Comparison of ENCODE assay signal across 8 cellular contexts in the genomic region with DNA sequence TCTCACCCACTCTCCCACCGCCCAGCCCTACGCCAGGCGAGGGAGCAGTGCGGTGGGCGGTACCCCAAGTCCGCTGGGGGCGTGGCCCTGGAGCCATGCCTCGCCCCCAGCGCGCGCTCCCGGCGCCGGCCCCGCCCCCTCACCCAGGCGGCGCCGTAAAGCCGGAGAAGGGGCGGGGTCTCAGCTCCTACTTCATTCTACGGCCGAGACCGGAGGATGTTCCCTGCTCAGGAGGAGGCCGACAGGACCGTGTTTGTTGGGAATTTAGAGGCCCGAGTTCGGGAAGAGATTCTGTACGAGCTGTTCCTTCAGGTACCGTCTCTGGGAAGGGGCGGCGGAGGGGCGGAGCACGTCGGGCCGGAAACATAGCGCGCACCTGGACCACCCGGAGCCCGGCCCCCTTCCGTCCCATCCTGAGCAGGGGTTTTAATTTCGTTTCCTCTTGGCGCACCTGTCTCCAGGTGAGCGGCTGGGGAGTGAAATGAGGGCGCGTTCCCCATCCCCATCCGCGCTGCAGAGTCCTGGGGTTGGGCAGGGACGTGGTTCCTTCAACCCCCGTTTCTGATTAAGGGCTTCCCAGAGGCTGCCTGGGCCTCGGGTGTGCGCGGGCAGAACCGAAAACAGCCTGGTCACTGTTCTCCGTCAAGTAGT. TPM values are rescaled to one million over a fixed set of nuclear protein-coding genes. Genes with fewer than 3 reads are reported as not detected.
DNase-seq lines count a peak whose midpoint lies in the region; ATAC-seq, FAIRE-seq and TF ChIP-seq lines count a peak whose summit lies in the region.

A gene with protein sequence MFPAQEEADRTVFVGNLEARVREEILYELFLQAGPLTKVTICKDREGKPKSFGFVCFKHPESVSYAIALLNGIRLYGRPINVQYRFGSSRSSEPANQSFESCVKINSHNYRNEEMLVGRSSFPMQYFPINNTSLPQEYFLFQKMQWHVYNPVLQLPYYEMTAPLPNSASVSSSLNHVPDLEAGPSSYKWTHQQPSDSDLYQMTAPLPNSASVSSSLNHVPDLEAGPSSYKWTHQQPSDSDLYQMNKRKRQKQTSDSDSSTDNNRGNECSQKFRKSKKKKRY (plus strand): TSS at position 187 of the 651 bp plus-strand sequence. CDS start 30 bp downstream, at position 217.

- H3K27me3 Mint-ChIP-seq in WTC11 (ENCODE audit: low read depth): peaks cover 6% of the 10 kb centered on the region

- no peak for TF ChIP-seq CTCF in GM10248 (IDR thresholded peaks at IDR 0.05; ENCODE audit: control extremely low read depth, extremely low read depth, low read depth, missing control alignments)
- no peak for TF ChIP-seq CTCF in WTC11 (IDR thresholded peaks at IDR 0.05)
- TF ChIP-seq CTCF in cardiac fibroblast (IDR thresholded peaks at IDR 0.05; ENCODE audit: low read depth, low read length): no peak

- no peak for FAIRE-seq in RCC 7860 (lab: Jason Lieb, UNC)

- H3K27ac Mint-ChIP-seq in WTC11: no peak within 1 kb of the TSS

- H3K36me3 Mint-ChIP-seq in WTC11: no peaks in the 10 kb centered on the region

- peak within 1 kb of the TSS; percentile 52 to 54 for H3K4me3 ChIP-seq in cardiac fibroblast (replicated peaks in 1 of 2; ENCODE audit: low read depth in 2 of 2, low read length in 2 of 2)

- CTCF ChIA-PET in GM10248 (lab: Yijun Ruan, JAX) (interaction anchor here (1.2 kb wide), 1 partner anchor 37 kb away, joined by 5 read pairs; no protein-coding TSS in a partner anchor), WTC11 (lab: Charles Lee) (interaction anchor here (1.1 kb wide), 1 partner anchor 97 kb away, joined by 3 read pairs; no protein-coding TSS in a partner anchor)

- H3K4me1 Mint-ChIP-seq in WTC11: peaks cover 6% of the 10 kb centered on the region

- POLR2A ChIA-PET in GM10248 (lab: Yijun Ruan, JAX) (no interaction called here), WTC11 (lab: Charles Lee) (no interaction called here)

- H3K9me3 Mint-ChIP-seq in WTC11: no peaks in the 10 kb centered on the region

- H3K4me3 Mint-ChIP-seq in WTC11: peak within 1 kb of the TSS; percentile 86

- peak; percentile 73 for DNase-seq in GM10248 (ENCODE audit: extremely low spot score)
- DNase-seq in NCI-H1417 (lab: John Stamatoyannopoulos, UW): peak; percentile 83 to 94 (median 89)
- DNase-seq in WTC11 (ENCODE audit: low spot score): peak; percentile 86
- DNase-seq in cardiac fibroblast (ENCODE audit: low read depth in 2 of 2): peak; percentile 29 to 39
- DNase-seq in islet precursor cell: peak; percentile 88
- DNase-seq in stimulated activated CD4-positive, alpha-beta T cell treated with anti-CD3 and anti-CD28 coated beads, Interleukin-12 subunit alpha, Interleukin-12 subunit beta, amount 100 ng/mL, for 4 hours: peak; percentile 82
- DNase-seq in RCC 7860 (ENCODE audit: low spot score): no peak

- ATAC-seq in HG02588 (IDR thresholded peaks at IDR 0.05; ENCODE audit: unreplicated experiment): peak; percentile 98
- peak; percentile 96 for ATAC-seq in WTC11

TF ChIP-seq in WTC11, 78 proteins besides CTCF, POLR2A, EP300 and RAD21:
- TF ChIP-seq, protein P1, sequence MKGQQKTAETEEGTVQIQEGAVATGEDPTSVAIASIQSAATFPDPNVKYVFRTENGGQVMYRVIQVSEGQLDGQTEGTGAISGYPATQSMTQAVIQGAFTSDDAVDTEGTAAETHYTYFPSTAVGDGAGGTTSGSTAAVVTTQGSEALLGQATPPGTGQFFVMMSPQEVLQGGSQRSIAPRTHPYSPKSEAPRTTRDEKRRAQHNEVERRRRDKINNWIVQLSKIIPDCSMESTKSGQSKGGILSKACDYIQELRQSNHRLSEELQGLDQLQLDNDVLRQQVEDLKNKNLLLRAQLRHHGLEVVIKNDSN (CRISPR knock-in tag; IDR thresholded peaks at IDR 0.05): no peak
- TF ChIP-seq, protein P2, sequence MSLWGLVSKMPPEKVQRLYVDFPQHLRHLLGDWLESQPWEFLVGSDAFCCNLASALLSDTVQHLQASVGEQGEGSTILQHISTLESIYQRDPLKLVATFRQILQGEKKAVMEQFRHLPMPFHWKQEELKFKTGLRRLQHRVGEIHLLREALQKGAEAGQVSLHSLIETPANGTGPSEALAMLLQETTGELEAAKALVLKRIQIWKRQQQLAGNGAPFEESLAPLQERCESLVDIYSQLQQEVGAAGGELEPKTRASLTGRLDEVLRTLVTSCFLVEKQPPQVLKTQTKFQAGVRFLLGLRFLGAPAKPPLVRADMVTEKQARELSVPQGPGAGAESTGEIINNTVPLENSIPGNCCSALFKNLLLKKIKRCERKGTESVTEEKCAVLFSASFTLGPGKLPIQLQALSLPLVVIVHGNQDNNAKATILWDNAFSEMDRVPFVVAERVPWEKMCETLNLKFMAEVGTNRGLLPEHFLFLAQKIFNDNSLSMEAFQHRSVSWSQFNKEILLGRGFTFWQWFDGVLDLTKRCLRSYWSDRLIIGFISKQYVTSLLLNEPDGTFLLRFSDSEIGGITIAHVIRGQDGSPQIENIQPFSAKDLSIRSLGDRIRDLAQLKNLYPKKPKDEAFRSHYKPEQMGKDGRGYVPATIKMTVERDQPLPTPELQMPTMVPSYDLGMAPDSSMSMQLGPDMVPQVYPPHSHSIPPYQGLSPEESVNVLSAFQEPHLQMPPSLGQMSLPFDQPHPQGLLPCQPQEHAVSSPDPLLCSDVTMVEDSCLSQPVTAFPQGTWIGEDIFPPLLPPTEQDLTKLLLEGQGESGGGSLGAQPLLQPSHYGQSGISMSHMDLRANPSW (CRISPR knock-in tag; conservative IDR thresholded peaks at IDR 0.05; ENCODE audit: low read depth): no peak
- TF ChIP-seq TEAD1 (CRISPR knock-in tag; IDR thresholded peaks at IDR 0.05) (no peak), JAZF1 (CRISPR knock-in tag; IDR thresholded peaks at IDR 0.05) (no peak), ZNF671 (CRISPR knock-in tag; IDR thresholded peaks at IDR 0.05) (no peak), NR2C2 (CRISPR knock-in tag; IDR thresholded peaks at IDR 0.05) (no peak), CREB1 (CRISPR knock-in tag; IDR thresholded peaks at IDR 0.05) (no peak), ZNF121 (CRISPR knock-in tag; IDR thresholded peaks at IDR 0.05) (no peak), FOXP1 (CRISPR knock-in tag; IDR thresholded peaks at IDR 0.05; ENCODE audit: borderline replicate concordance) (no peak), ZNF396 (CRISPR knock-in tag; IDR thresholded peaks at IDR 0.05; ENCODE audit: borderline replicate concordance) (no peak), ZNF138 (CRISPR knock-in tag; conservative IDR thresholded peaks at IDR 0.05) (no peak), ZNF263 (CRISPR knock-in tag; IDR thresholded peaks at IDR 0.05; ENCODE audit: low read depth) (no peak), FOXJ3 (CRISPR knock-in tag; IDR thresholded peaks at IDR 0.05; ENCODE audit: borderline replicate concordance) (no peak), CREM (CRISPR knock-in tag; IDR thresholded peaks at IDR 0.05) (no peak), ZNF232 (CRISPR knock-in tag; IDR thresholded peaks at IDR 0.05) (no peak), NFYB (CRISPR knock-in tag; conservative IDR thresholded peaks at IDR 0.05; ENCODE audit: low read depth) (no peak), TEAD4 (CRISPR knock-in tag; IDR thresholded peaks at IDR 0.05) (no peak)
- TF ChIP-seq, protein P3, sequence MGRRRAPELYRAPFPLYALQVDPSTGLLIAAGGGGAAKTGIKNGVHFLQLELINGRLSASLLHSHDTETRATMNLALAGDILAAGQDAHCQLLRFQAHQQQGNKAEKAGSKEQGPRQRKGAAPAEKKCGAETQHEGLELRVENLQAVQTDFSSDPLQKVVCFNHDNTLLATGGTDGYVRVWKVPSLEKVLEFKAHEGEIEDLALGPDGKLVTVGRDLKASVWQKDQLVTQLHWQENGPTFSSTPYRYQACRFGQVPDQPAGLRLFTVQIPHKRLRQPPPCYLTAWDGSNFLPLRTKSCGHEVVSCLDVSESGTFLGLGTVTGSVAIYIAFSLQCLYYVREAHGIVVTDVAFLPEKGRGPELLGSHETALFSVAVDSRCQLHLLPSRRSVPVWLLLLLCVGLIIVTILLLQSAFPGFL (CRISPR knock-in tag; IDR thresholded peaks at IDR 0.05; ENCODE audit: borderline replicate concordance): no peak
- TF ChIP-seq, protein P4, sequence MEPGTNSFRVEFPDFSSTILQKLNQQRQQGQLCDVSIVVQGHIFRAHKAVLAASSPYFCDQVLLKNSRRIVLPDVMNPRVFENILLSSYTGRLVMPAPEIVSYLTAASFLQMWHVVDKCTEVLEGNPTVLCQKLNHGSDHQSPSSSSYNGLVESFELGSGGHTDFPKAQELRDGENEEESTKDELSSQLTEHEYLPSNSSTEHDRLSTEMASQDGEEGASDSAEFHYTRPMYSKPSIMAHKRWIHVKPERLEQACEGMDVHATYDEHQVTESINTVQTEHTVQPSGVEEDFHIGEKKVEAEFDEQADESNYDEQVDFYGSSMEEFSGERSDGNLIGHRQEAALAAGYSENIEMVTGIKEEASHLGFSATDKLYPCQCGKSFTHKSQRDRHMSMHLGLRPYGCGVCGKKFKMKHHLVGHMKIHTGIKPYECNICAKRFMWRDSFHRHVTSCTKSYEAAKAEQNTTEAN (CRISPR knock-in tag; IDR thresholded peaks at IDR 0.05): no peak
- TF ChIP-seq, protein P5, sequence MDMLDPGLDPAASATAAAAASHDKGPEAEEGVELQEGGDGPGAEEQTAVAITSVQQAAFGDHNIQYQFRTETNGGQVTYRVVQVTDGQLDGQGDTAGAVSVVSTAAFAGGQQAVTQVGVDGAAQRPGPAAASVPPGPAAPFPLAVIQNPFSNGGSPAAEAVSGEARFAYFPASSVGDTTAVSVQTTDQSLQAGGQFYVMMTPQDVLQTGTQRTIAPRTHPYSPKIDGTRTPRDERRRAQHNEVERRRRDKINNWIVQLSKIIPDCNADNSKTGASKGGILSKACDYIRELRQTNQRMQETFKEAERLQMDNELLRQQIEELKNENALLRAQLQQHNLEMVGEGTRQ (CRISPR knock-in tag; IDR thresholded peaks at IDR 0.05): no peak

RNA-seq across cellular contexts. Expression of the gene that starts here (rescaled TPM):
- total RNA-seq in WTC11 (2021): 2.9 to 4.4 TPM (median 3.9 TPM) in 3 replicates
